30 cellular contexts compared by ENCODE assay signal in genomic region chr20:46571418-46571817, GRCh38. TPM values are rescaled to one million over a fixed set of nuclear protein-coding genes. Genes with fewer than 3 reads are reported as not detected.
"Had no signal": no experiment of that assay in that cellular context is flagged by ENCODE, and none has a peak within 500 bp of the region (broad histone marks: within the 10 kb centered on the region; RNA-seq: fewer than 3 reads in every experiment).

No MANE protein-coding gene starts in this region.

- FAIRE-seq: endothelial cell of umbilical vein had no signal

- H3K9me3 Mint-ChIP-seq: endodermal cell; stimulated activated naive B cell treated with anti-CD40 and anti-IgM and Interleukin-4, amounts not matched to agents 10 μg/mL and 1 μg/mL and 100 μg/mL, for 72 hours; stimulated activated naive CD8-positive, alpha-beta T cell treated with anti-CD3 and anti-CD28 coated beads, Interleukin-15, amount 100 ng/mL, for 72 hours had no signal

- H3K36me3 Mint-ChIP-seq: naive thymus-derived CD4-positive, alpha-beta T cell; stimulated activated naive B cell treated with anti-CD40 and anti-IgM and Interleukin-4, amounts not matched to agents 10 μg/mL and 1 μg/mL and 100 μg/mL, for 72 hours had no signal

- H3K9me3 ChIP-seq: colonic mucosa, heart left ventricle, neutrophil, psoas muscle, right lobe of liver, spleen, thyroid gland, upper lobe of left lung, uterus had no signal

- ATAC-seq: naive thymus-derived CD4-positive, alpha-beta T cell; psoas muscle; stimulated activated naive B cell treated with anti-CD40 and anti-IgM and Interleukin-4, amounts not matched to agents 10 μg/mL and 1 μg/mL and 100 μg/mL, for 72 hours; stimulated activated naive CD8-positive, alpha-beta T cell treated with anti-CD3 and anti-CD28 coated beads, Interleukin-15, amount 100 ng/mL, for 72 hours had no signal

- DNase-seq: colonic mucosa; effector CD4-positive, alpha-beta T cell; endodermal cell; mammary epithelial cell; naive thymus-derived CD4-positive, alpha-beta T cell; psoas muscle; retina; right lobe of liver; spleen; stimulated activated CD4-positive, alpha-beta T cell treated with anti-CD3 and anti-CD28 coated beads, Interleukin-2, amount 100 ng/mL, for 24 hours; stimulated activated CD4-positive, alpha-beta T cell treated with anti-CD3 and anti-CD28 coated beads, Interleukin-4, amount 100 ng/mL, for 4 hours; stimulated activated naive B cell treated with anti-CD40 and anti-IgM and Interleukin-4, amounts not matched to agents 10 μg/mL and 1 μg/mL and 100 μg/mL, for 72 hours; stimulated activated naive CD8-positive, alpha-beta T cell treated with anti-CD3 and anti-CD28 coated beads, Interleukin-15, amount 100 ng/mL, for 72 hours; thyroid gland; uterus had no signal

- H3K27ac ChIP-seq: colonic mucosa, neutrophil, psoas muscle, right lobe of liver, spleen, thyroid gland, upper lobe of left lung, uterus had no signal

- H3K4me3 ChIP-seq: colonic mucosa, psoas muscle, right lobe of liver, spleen, thyroid gland, upper lobe of left lung, uterus had no signal

- H3K36me3 ChIP-seq: colonic mucosa, heart left ventricle, neutrophil, right lobe of liver, spleen, thyroid gland, upper lobe of left lung, uterus had no signal

- H3K4me3 Mint-ChIP-seq: endodermal cell; naive thymus-derived CD4-positive, alpha-beta T cell; stimulated activated naive B cell treated with anti-CD40 and anti-IgM and Interleukin-4, amounts not matched to agents 10 μg/mL and 1 μg/mL and 100 μg/mL, for 72 hours; stimulated activated naive CD8-positive, alpha-beta T cell treated with anti-CD3 and anti-CD28 coated beads, Interleukin-15, amount 100 ng/mL, for 72 hours had no signal

- H3K4me1 ChIP-seq: colonic mucosa, right lobe of liver, uterus had no signal

- H3K27me3 ChIP-seq: colonic mucosa, heart left ventricle, right lobe of liver, thyroid gland, upper lobe of left lung, uterus had no signal

- H3K27ac Mint-ChIP-seq: endodermal cell; naive thymus-derived CD4-positive, alpha-beta T cell; stimulated activated naive B cell treated with anti-CD40 and anti-IgM and Interleukin-4, amounts not matched to agents 10 μg/mL and 1 μg/mL and 100 μg/mL, for 72 hours had no signal

RNA-seq across cellular contexts. Expression of gene OCSTAMP, which starts 21.0 kb away (rescaled TPM):
- total RNA-seq: colonic mucosa; dermis blood vessel endothelial cell; endodermal cell; endothelial cell of umbilical vein; glomerular endothelial cell; heart left ventricle; kidney epithelial cell; left lobe of liver; lower leg skin; mammary epithelial cell; mesenteric fat pad; mononuclear cell; naive thymus-derived CD4-positive, alpha-beta T cell; osteoblast; psoas muscle; right lobe of liver; skeletal muscle tissue; spleen; thyroid gland; upper lobe of left lung; uterus had no signal
- polyA plus RNA-seq: endothelial cell of umbilical vein; esophagus; heart left ventricle; mammary epithelial cell; naive thymus-derived CD4-positive, alpha-beta T cell; neural cell; psoas muscle; spleen had no signal

RNA-seq across cellular contexts. Expression of gene ZNF334, which starts 58.1 kb away (rescaled TPM):
- polyA plus RNA-seq: naive thymus-derived CD4-positive, alpha-beta T cell had no signal
